Comparison of ENCODE assay signal across 1 cellular context in the genomic region with DNA sequence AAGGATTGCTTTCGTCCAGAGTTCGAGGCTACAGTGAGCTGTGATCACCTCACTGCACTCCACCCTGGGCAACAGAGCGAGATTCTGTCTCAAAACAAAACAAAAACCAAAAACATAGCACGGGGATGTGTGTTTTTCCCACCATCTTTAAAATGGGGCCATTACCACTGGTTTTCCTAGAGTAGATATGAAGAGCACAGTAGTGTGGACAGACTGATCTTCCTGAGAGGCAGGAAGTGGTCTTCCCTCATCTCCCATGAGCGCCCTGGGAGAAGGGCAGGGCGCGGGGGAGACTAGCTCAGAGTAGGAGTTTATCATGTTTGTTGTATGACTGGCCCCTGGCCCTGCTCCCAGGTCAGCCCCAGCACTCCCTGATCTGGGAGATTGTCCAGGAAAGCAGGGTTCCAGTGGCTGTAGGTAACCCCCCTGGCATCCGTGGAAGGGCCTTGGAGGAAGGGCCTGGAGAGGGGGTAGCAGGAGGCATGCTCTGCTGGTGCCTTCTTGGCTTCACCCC.
TF ChIP-seq lines count a peak whose summit lies in the region.

No MANE protein-coding gene starts in this region.

TF ChIP-seq in GM12878, 131 proteins besides CTCF, POLR2A, EP300 and RAD21 (continued from another document):
- TF ChIP-seq MXI1 (IDR thresholded peaks at IDR 0.05; ENCODE audit: low read depth, low read length) (0 out of 2 replicates have a peak, but pooled peaks have one; percentile 16), MAX (IDR thresholded peaks at IDR 0.05; ENCODE audit: low read depth, low read length) (no peak), KDM1A (IDR thresholded peaks at IDR 0.05; ENCODE audit: borderline replicate concordance) (no peak), DPF2 (IDR thresholded peaks at IDR 0.05) (no peak), BMI1 (IDR thresholded peaks at IDR 0.05; ENCODE audit: borderline replicate concordance) (no peak), YY1 (IDR thresholded peaks at IDR 0.05; ENCODE audit: low read depth, low read length) (peak; percentile 62; the same call in 1 of the 2 replicates), EED (IDR thresholded peaks at IDR 0.05; ENCODE audit: low read depth) (peak; percentile 16; the same call in 1 of the 2 replicates), IKZF1 (conservative IDR thresholded peaks at IDR 0.05) (peak; percentile 25; the same call in 1 of the 2 replicates), SKIL (IDR thresholded peaks at IDR 0.05; ENCODE audit: low read depth, poor library complexity, severe bottlenecking) (no peak)
- TF ChIP-seq, protein P1, sequence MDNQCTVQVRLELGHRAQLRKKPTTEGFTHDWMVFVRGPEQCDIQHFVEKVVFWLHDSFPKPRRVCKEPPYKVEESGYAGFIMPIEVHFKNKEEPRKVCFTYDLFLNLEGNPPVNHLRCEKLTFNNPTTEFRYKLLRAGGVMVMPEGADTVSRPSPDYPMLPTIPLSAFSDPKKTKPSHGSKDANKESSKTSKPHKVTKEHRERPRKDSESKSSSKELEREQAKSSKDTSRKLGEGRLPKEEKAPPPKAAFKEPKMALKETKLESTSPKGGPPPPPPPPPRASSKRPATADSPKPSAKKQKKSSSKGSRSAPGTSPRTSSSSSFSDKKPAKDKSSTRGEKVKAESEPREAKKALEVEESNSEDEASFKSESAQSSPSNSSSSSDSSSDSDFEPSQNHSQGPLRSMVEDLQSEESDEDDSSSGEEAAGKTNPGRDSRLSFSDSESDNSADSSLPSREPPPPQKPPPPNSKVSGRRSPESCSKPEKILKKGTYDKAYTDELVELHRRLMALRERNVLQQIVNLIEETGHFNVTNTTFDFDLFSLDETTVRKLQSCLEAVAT (IDR thresholded peaks at IDR 0.05): peak; percentile 66; the same call in 1 of the 2 replicates
- TF ChIP-seq, protein P2, sequence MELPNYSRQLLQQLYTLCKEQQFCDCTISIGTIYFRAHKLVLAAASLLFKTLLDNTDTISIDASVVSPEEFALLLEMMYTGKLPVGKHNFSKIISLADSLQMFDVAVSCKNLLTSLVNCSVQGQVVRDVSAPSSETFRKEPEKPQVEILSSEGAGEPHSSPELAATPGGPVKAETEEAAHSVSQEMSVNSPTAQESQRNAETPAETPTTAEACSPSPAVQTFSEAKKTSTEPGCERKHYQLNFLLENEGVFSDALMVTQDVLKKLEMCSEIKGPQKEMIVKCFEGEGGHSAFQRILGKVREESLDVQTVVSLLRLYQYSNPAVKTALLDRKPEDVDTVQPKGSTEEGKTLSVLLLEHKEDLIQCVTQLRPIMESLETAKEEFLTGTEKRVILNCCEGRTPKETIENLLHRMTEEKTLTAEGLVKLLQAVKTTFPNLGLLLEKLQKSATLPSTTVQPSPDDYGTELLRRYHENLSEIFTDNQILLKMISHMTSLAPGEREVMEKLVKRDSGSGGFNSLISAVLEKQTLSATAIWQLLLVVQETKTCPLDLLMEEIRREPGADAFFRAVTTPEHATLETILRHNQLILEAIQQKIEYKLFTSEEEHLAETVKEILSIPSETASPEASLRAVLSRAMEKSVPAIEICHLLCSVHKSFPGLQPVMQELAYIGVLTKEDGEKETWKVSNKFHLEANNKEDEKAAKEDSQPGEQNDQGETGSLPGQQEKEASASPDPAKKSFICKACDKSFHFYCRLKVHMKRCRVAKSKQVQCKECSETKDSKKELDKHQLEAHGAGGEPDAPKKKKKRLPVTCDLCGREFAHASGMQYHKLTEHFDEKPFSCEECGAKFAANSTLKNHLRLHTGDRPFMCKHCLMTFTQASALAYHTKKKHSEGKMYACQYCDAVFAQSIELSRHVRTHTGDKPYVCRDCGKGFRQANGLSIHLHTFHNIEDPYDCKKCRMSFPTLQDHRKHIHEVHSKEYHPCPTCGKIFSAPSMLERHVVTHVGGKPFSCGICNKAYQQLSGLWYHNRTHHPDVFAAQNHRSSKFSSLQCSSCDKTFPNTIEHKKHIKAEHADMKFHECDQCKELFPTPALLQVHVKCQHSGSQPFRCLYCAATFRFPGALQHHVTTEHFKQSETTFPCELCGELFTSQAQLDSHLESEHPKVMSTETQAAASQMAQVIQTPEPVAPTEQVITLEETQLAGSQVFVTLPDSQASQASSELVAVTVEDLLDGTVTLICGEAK (IDR thresholded peaks at IDR 0.05; ENCODE audit: borderline replicate concordance): no peak
- TF ChIP-seq, protein P3, sequence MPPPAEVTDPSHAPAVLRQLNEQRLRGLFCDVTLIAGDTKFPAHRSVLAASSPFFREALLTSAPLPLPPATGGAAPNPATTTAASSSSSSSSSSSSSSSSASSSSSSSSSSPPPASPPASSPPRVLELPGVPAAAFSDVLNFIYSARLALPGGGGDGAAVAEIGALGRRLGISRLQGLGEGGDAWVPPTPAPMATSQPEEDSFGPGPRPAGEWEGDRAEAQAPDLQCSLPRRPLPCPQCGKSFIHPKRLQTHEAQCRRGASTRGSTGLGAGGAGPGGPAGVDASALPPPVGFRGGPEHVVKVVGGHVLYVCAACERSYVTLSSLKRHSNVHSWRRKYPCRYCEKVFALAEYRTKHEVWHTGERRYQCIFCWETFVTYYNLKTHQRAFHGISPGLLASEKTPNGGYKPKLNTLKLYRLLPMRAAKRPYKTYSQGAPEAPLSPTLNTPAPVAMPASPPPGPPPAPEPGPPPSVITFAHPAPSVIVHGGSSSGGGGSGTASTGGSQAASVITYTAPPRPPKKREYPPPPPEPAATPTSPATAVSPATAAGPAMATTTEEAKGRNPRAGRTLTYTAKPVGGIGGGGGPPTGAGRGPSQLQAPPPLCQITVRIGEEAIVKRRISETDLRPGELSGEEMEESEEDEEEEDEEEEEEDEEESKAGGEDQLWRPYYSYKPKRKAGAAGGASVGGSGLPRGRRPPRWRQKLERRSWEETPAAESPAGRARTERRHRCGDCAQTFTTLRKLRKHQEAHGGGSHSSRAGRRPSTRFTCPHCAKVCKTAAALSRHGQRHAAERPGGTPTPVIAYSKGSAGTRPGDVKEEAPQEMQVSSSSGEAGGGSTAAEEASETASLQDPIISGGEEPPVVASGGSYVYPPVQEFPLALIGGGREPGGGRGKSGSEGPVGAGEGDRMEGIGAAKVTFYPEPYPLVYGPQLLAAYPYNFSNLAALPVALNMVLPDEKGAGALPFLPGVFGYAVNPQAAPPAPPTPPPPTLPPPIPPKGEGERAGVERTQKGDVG (CRISPR knock-in tag; IDR thresholded peaks at IDR 0.05): no peak
